In genomic region chr22:38569972-38570840, GRCh38 we compare ENCODE assay signal across 8 cellular contexts. TPM values are rescaled to one million over a fixed set of nuclear protein-coding genes. Genes with fewer than 3 reads are reported as not detected.
DNase-seq lines count a peak whose midpoint lies in the region; ATAC-seq lines count a peak whose summit lies in the region.

DMC1 (minus strand) TSS chr22:38570183; CDS start chr22:38568256, 1,927 bp downstream.

- peaks cover 24% of the 10 kb centered on the region for H3K4me1 Mint-ChIP-seq in activated CD4-positive, alpha-beta T cell treated with anti-CD3 and anti-CD28 coated beads, Interleukin-2, amount 10 ng/mL, durations not matched to agents 7 days and 5 days

- peak within 1 kb of the TSS; percentile 97 for H3K27ac Mint-ChIP-seq in activated CD4-positive, alpha-beta T cell treated with anti-CD3 and anti-CD28 coated beads, Interleukin-2, amount 10 ng/mL, durations not matched to agents 7 days and 5 days

- POLR2A ChIA-PET in activated CD4-positive, alpha-beta T cell treated with anti-CD3 and anti-CD28 coated beads, Interleukin-2, amount 10 ng/mL, durations not matched to agents 7 days and 5 days (lab: Charles Lee) = interaction anchor here (0.6 kb wide), 1 partner anchor 112 kb away, joined by 3 read pairs; no protein-coding TSS in a partner anchor

- H3K27me3 Mint-ChIP-seq in activated CD4-positive, alpha-beta T cell treated with anti-CD3 and anti-CD28 coated beads, Interleukin-2, amount 10 ng/mL, durations not matched to agents 7 days and 5 days = no peaks in the 10 kb centered on the region

- H3K27ac ChIP-seq in cingulate gyrus (ENCODE audit: low read depth, low read length) (peak within 1 kb of the TSS; percentile 85), layer of hippocampus (ENCODE audit: low read depth, low read length) (peak within 1 kb of the TSS; percentile 87)

- H3K27me3 ChIP-seq in layer of hippocampus (ENCODE audit: control insufficient read depth, insufficient read depth, low read length) = no peaks in the 10 kb centered on the region

- H3K36me3 Mint-ChIP-seq in activated CD4-positive, alpha-beta T cell treated with anti-CD3 and anti-CD28 coated beads, Interleukin-2, amount 10 ng/mL, durations not matched to agents 7 days and 5 days (ENCODE audit: low read depth) = peaks cover 10% of the 10 kb centered on the region

- ATAC-seq in HG03045 (IDR thresholded peaks at IDR 0.05; ENCODE audit: unreplicated experiment) = peak; percentile 59

- CTCF ChIA-PET in activated CD4-positive, alpha-beta T cell treated with anti-CD3 and anti-CD28 coated beads, Interleukin-2, amount 10 ng/mL, durations not matched to agents 7 days and 5 days (lab: Charles Lee) = no interaction called here

- DNase-seq in GM03348 (ENCODE audit: low spot score) (peak; percentile 97), NCI-H526 (lab: John Stamatoyannopoulos, UW) (peak; percentile 40 to 93), middle frontal gyrus (ENCODE audit: extremely low spot score, low spot score) (no peak)
- peak; percentile 98 for DNase-seq in activated CD4-positive, alpha-beta T cell treated with anti-CD3 and anti-CD28 coated beads, Interleukin-2, amount 10 ng/mL, durations not matched to agents 7 days and 5 days
- peak; percentile 92 to 99 (median 98) for DNase-seq in stimulated activated CD4-positive, alpha-beta T cell treated with anti-CD3 and anti-CD28 coated beads, Interleukin-1b, Interleukin-23, amount 100 ng/mL, for 24 hours (ENCODE audit: low read depth in 4 of 4, low spot score in 1 of 4)

- no peaks in the 10 kb centered on the region for H3K9me3 Mint-ChIP-seq in activated CD4-positive, alpha-beta T cell treated with anti-CD3 and anti-CD28 coated beads, Interleukin-2, amount 10 ng/mL, durations not matched to agents 7 days and 5 days

- peak within 1 kb of the TSS; percentile 83 for H3K4me3 Mint-ChIP-seq in activated CD4-positive, alpha-beta T cell treated with anti-CD3 and anti-CD28 coated beads, Interleukin-2, amount 10 ng/mL, durations not matched to agents 7 days and 5 days

RNA-seq across cellular contexts. Expression of gene DMC1, which starts in this region (rescaled TPM):
- total RNA-seq in activated CD4-positive, alpha-beta T cell treated with anti-CD3 and anti-CD28 coated beads, Interleukin-2, amount 10 ng/mL, durations not matched to agents 7 days and 5 days = 10 to 100 TPM; 12.3 to 12.5 TPM
